ENCODE assay signal across 8 cellular contexts in the genomic region with DNA sequence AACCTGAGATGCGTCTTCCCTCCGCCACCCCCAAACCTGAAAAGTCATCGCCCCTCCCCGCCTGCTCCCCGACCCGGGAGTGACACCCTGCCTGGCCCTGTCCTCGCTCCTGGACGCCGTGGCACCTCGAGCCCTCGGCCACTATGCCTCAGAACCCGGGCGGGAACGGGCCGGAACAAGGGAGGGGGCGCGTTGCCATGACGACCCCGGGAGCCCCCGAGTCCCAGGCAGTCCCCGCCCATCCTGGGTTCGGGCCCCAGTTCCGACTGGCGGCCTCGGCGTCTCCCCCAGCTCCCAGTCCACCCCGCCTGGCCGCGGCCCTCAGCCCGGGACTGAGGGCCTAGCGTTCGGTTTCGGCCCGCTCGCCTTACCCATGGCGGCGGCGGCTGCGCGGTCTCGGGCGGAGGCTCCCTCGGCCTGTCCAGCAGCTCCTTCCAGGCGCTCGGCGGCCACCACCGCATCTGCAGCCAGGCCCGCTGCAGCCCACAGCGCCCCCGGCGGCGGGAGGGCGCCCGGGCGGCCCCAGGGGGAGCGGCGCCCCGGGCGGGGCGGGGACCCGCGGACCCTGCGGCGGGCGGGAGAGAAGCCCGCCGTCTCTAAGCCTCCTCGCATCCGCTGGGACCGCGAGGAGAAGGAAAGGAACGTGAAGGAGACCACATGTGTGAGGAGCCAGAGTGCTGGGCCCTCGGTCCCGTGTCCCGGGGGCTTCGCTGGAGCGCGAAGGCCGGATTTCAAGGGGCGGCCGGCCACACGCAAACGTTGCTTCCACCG. TPM values are rescaled to one million over a fixed set of nuclear protein-coding genes. Genes with fewer than 3 reads are reported as not detected.
DNase-seq lines count a peak whose midpoint lies in the region; ATAC-seq and TF ChIP-seq lines count a peak whose summit lies in the region.

A gene with protein sequence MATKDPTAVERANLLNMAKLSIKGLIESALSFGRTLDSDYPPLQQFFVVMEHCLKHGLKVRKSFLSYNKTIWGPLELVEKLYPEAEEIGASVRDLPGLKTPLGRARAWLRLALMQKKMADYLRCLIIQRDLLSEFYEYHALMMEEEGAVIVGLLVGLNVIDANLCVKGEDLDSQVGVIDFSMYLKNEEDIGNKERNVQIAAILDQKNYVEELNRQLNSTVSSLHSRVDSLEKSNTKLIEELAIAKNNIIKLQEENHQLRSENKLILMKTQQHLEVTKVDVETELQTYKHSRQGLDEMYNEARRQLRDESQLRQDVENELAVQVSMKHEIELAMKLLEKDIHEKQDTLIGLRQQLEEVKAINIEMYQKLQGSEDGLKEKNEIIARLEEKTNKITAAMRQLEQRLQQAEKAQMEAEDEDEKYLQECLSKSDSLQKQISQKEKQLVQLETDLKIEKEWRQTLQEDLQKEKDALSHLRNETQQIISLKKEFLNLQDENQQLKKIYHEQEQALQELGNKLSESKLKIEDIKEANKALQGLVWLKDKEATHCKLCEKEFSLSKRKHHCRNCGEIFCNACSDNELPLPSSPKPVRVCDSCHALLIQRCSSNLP (minus strand): TSS at position 463 of the 771 bp plus-strand sequence. CDS start 88 bp downstream, at position 375.

- H3K4me2 ChIP-seq in HCT116 (ENCODE audit: low read length) (peak within 1 kb of the TSS; percentile 87), MM.1S (ENCODE audit: low read depth, low read length) (peak within 1 kb of the TSS; percentile 83)

- intact Hi-C loops in HCT116 (cut with micrococcal nuclease), result no loop called here
- intact Hi-C loops in adrenal gland (cut with DNase I), result no loop called here
- intact Hi-C loops in left cardiac atrium (cut with DNase I), result no loop called here
- intact Hi-C loops in psoas muscle (cut with DNase I), result no loop called here

- H3K4me3 ChIP-seq in HCT116 (replicated peaks in 1 of 2; ENCODE audit: low read depth in 1 of 2, low read length in 2 of 2), result peak within 1 kb of the TSS; percentile 95 to 97
- peak within 1 kb of the TSS; percentile 94 for H3K4me3 ChIP-seq in MM.1S (ENCODE audit: low read length)
- H3K4me3 ChIP-seq in adrenal gland, result peak within 1 kb of the TSS; percentile 40 to 100 (median 74)
- H3K4me3 ChIP-seq in psoas muscle, result peak within 1 kb of the TSS; percentile 98
- H3K4me3 ChIP-seq in urinary bladder (ENCODE audit: low read depth, low read length), result peak within 1 kb of the TSS; percentile 91

- H3K4me1 ChIP-seq in HCT116 (ENCODE audit: control insufficient read depth in 1 of 2, insufficient read depth in 2 of 2, low read length in 2 of 2) (peaks cover 7 to 23% of the 10 kb centered on the region in 2 experiments; a peak in 3 of 4 replicates), MM.1S (ENCODE audit: low read length) (peaks cover 8% of the 10 kb centered on the region), adrenal gland (replicated peaks in 1 of 2) (peaks cover 0 to 15% of the 10 kb centered on the region in 2 donors), psoas muscle (peaks cover 8% of the 10 kb centered on the region), urinary bladder (ENCODE audit: insufficient read depth) (peaks cover 1% of the 10 kb centered on the region)

- H3K27ac ChIP-seq in HCT116 (ENCODE audit: low read depth, low read length) (peak within 1 kb of the TSS; percentile 72), MM.1S (ENCODE audit: low read length) (peak within 1 kb of the TSS; percentile 50; the same call in 1 of the 2 replicates), adrenal gland (peak within 1 kb of the TSS in 4 of 5 donors; percentile 73 to 92 (median 79)), psoas muscle (peak within 1 kb of the TSS; percentile 93), urinary bladder (ENCODE audit: low read depth) (peak within 1 kb of the TSS; percentile 92)

- H4K20me1 ChIP-seq in HCT116 (ENCODE audit: insufficient read depth) (no peaks in the 10 kb centered on the region), MM.1S (ENCODE audit: insufficient read depth, low read length) (no peaks in the 10 kb centered on the region)

- TF ChIP-seq CTCF in HCT116 (IDR thresholded peaks at IDR 0.05 in 2 of 3, conservative IDR thresholded peaks at IDR 0.05 in 1 of 3; ENCODE audit: borderline replicate concordance in 1 of 3, insufficient read depth in 1 of 3, low read depth in 2 of 3, low read length in 2 of 3) (peak in 1 of 3 experiments; percentile 49; a peak in 2 of 6 replicates), MM.1S (IDR thresholded peaks at IDR 0.05; ENCODE audit: low read length) (peak; percentile 29), adrenal gland (IDR thresholded peaks at IDR 0.05) (peak in 5 of 6 experiments; percentile 44 to 96 (median 92)), psoas muscle (IDR thresholded peaks at IDR 0.05) (peak; percentile 95)

- H3K27me3 ChIP-seq in HCT116 (ENCODE audit: insufficient read depth, low read length) (no peaks in the 10 kb centered on the region), MM.1S (replicated peaks; ENCODE audit: insufficient read depth, low read length) (no peaks in the 10 kb centered on the region), adrenal gland (no peaks in the 10 kb centered on the region), psoas muscle (ENCODE audit: insufficient read depth in 3 of 3, low read length in 2 of 3) (no peaks in the 10 kb centered on the region)

- DNase-seq in HCT116 (ENCODE audit: low read depth, low spot score) (peak; percentile 33), MM.1S (peak; percentile 81), T follicular helper cell (ENCODE audit: low read depth) (peak; percentile 53), adrenal gland (peak; percentile 72 to 83 (median 80)), left cardiac atrium (peak; percentile 88), psoas muscle (peak; percentile 84 to 90)

- H3K9ac ChIP-seq in HCT116 (ENCODE audit: low read length), result peak within 1 kb of the TSS; percentile 95
- peak within 1 kb of the TSS; percentile 93 for H3K9ac ChIP-seq in MM.1S (ENCODE audit: low read length)

- H3K9me2 ChIP-seq in HCT116 (ENCODE audit: insufficient read depth), result no peaks in the 10 kb centered on the region
- H3K9me2 ChIP-seq in MM.1S (replicated peaks; ENCODE audit: insufficient read depth, low read length), result no peaks in the 10 kb centered on the region

- CTCF ChIA-PET in HCT116 (lab: Charles Lee), result interaction anchor here (0.5 to 1.4 kb wide), 8 partner anchors 9 to 493 kb away, joined by 3 to 9 read pairs (median 3); no protein-coding TSS in a partner anchor

- peak; percentile 93 for ATAC-seq in HCT116
- peak; percentile 97 for ATAC-seq in left cardiac atrium
- ATAC-seq in psoas muscle, result peak; percentile 97 to 98 (median 97)

- H2AFZ ChIP-seq in HCT116 (ENCODE audit: low read depth, low read length, poor library complexity, severe bottlenecking), result no peak within 1 kb of the TSS
- H2AFZ ChIP-seq in MM.1S (ENCODE audit: low read length), result peak within 1 kb of the TSS; percentile 96

- WGBS in adrenal gland, 4 donors, result 0 to 1% (median 0%) methylated on average over 17 to 84 of the region's 84 CpGs
- WGBS in psoas muscle, 3 donors, result 0 to 1% (median 1%) methylated on average over 55 to 84 of the region's 84 CpGs
- under 1% methylated on average over 84 of the region's 84 CpGs for WGBS in urinary bladder

- H3K36me3 ChIP-seq in HCT116 (ENCODE audit: control insufficient read depth in 1 of 2, insufficient read depth in 2 of 2, low read length in 2 of 2), result no peaks in the 10 kb centered on the region
- no peaks in the 10 kb centered on the region; the same call in 1 of the 2 replicates for H3K36me3 ChIP-seq in MM.1S (replicated peaks; ENCODE audit: insufficient read depth, low read length)
- H3K36me3 ChIP-seq in adrenal gland (replicated peaks in 1 of 2), result no peaks in the 10 kb centered on the region
- no peaks in the 10 kb centered on the region for H3K36me3 ChIP-seq in psoas muscle (ENCODE audit: insufficient read depth in 1 of 2, low read depth in 1 of 2)
- H3K36me3 ChIP-seq in urinary bladder (ENCODE audit: insufficient read depth), result no peaks in the 10 kb centered on the region

- BruUV-seq in HCT116 (replicated peaks; lab: Mats Ljungman, UMichigan), result no TSS peak

- H3K79me2 ChIP-seq in HCT116 (ENCODE audit: insufficient read depth, low read length) (peaks cover 47% of the 10 kb centered on the region), MM.1S (ENCODE audit: low read length) (peaks cover 47% of the 10 kb centered on the region)

- RAD21 ChIA-PET in HCT116 (lab: Charles Lee; ENCODE audit: low non-redundant PET in 1 of 2, low total read pairs in 2 of 2, uncharacterized antibody in 2 of 2, unreplicated experiment in 2 of 2), result no interaction called here

- no peak for TF ChIP-seq RAD21 in HCT116 (IDR thresholded peaks at IDR 0.05; ENCODE audit: low read depth)

- H3F3A ChIP-seq in MM.1S (ENCODE audit: insufficient read depth, low read length), result 0 out of 2 replicates have a peak, but pooled peaks cover 3% of the 10 kb centered on the region

- H3K9me3 ChIP-seq in HCT116 (ENCODE audit: control insufficient read depth in 1 of 2, insufficient read depth in 1 of 2, low read depth in 1 of 2, low read length in 2 of 2) (no peaks in the 10 kb centered on the region), MM.1S (replicated peaks; ENCODE audit: insufficient read depth, low read length) (no peaks in the 10 kb centered on the region), adrenal gland (replicated peaks in 1 of 3) (no peaks in the 10 kb centered on the region), psoas muscle (no peaks in the 10 kb centered on the region)

- TF ChIP-seq POLR2A in GM10847 (IDR thresholded peaks at IDR 0.05; ENCODE audit: extremely low read depth, insufficient read length), result peak; percentile 66
- TF ChIP-seq POLR2A in HCT116 (IDR thresholded peaks at IDR 0.05; ENCODE audit: borderline replicate concordance, extremely low read depth, insufficient read depth, insufficient read length), result no peak
- peak; percentile 57 to 71 for TF ChIP-seq POLR2A in adrenal gland (IDR thresholded peaks at IDR 0.05)

- POLR2A ChIA-PET in HCT116 (lab: Charles Lee), result interaction anchor here (1.5 kb wide), 1 partner anchor 16 kb away, joined by 4 read pairs; no protein-coding TSS in a partner anchor

TF ChIP-seq in HCT116, 20 proteins besides CTCF, POLR2A, EP300 and RAD21 (continues in another document):
- TF ChIP-seq ELF1 (IDR thresholded peaks at IDR 0.05; ENCODE audit: borderline replicate concordance, low read depth), result no peak
- no peak; the same call in 1 of the 2 replicates for TF ChIP-seq SIN3A (IDR thresholded peaks at IDR 0.05; ENCODE audit: low read depth)
- no peak for TF ChIP-seq SRF (IDR thresholded peaks at IDR 0.05; ENCODE audit: low read depth)
- TF ChIP-seq EZH2 (IDR thresholded peaks at IDR 0.05), result no peak
- no peak for TF ChIP-seq FOSL1 (IDR thresholded peaks at IDR 0.05; ENCODE audit: low read depth)
- TF ChIP-seq YY1 (IDR thresholded peaks at IDR 0.05; ENCODE audit: extremely low read depth, insufficient replicate concordance, low read depth, low read length), result peak; percentile 67

RNA-seq across cellular contexts. Expression of the gene that starts here (rescaled TPM):
- total RNA-seq in HCT116 (2021; ENCODE audit: unreplicated experiment) (13.0 TPM), adrenal gland (10 to 100 TPM in 7 of 8 donors, 1 to 10 TPM in 1; 6.5 to 26.0 (median 16.3) TPM), left cardiac atrium (10 to 100 TPM in 1 of 2 donors, 1 to 10 TPM in 1; 8.1 to 10.7 TPM), psoas muscle (10 to 100 TPM in 2 of 4 donors, 1 to 10 TPM in 2; 8.1 to 12.5 (median 10.7) TPM), urinary bladder (82.3 TPM)
- 3.4 TPM in 2 replicates for polyA plus RNA-seq in HCT116 (2012)
- polyA plus RNA-seq in adrenal gland (10 to 100 TPM in 2 of 3 donors, 1 to 10 TPM in 1; 7.0 to 14.4 (median 11.4) TPM), psoas muscle (10 to 100 TPM in 1 of 3 donors, 1 to 10 TPM in 2; 3.1 to 10.1 (median 4.0) TPM), urinary bladder (10.3 TPM)

Comparison
In these comparisons a context has a peak if more than half of its experiments do, and no peak if none do; other contexts are left out.
1. Peak in every context shown above with its lines: DNase-seq, ATAC-seq, H3K4me3 ChIP-seq and H3K27ac ChIP-seq.
2. DNase-seq: peak in every context shown above with its lines; median percentile 88 in left cardiac atrium; 87 in psoas muscle; 81 in MM.1S; 80 in adrenal gland; 53 in T follicular helper cell; 33 in HCT116.